Comparison of ENCODE assay signal across 1 cellular context in genomic region chr14:50882932-50883826, GRCh38.
TF ChIP-seq lines count a peak whose summit lies in the region.

No MANE protein-coding gene starts in this region.

TF ChIP-seq in H1, 55 proteins besides CTCF, POLR2A, EP300 and RAD21 (continued from another document):
- TF ChIP-seq ATF2 (IDR thresholded peaks at IDR 0.05; ENCODE audit: low read length) (no peak), PHF8 (conservative IDR thresholded peaks at IDR 0.05; ENCODE audit: low read depth, low read length) (no peak), SIRT6 (IDR thresholded peaks at IDR 0.05; ENCODE audit: low read length) (no peak)
TF ChIP-seq in H1: peak in this region for 0.
